In genomic region chr4:99179626-99180025, GRCh38 we compare ENCODE assay signal across 23 cellular contexts. TPM values are rescaled to one million over a fixed set of nuclear protein-coding genes. Genes with fewer than 3 reads are reported as not detected.
"Had no signal": no experiment of that assay in that cellular context is flagged by ENCODE, and none has a peak within 500 bp of the region (broad histone marks: within the 10 kb centered on the region; RNA-seq: fewer than 3 reads in every experiment).

No MANE protein-coding gene starts in this region.

- H3K9me3 ChIP-seq: vagina had no signal

- H3K4me3 ChIP-seq: tibial artery, vagina had no signal

- DNase-seq: activated CD4-positive, alpha-beta memory T cell treated with anti-CD3 and anti-CD28 coated beads for 36 hours; activated CD4-positive, alpha-beta T cell treated with anti-CD3 and anti-CD28 coated beads for 36 hours; activated CD8-positive, alpha-beta memory T cell treated with anti-CD3 and anti-CD28 coated beads, Interleukin-2, amount 10 ng/mL, durations not matched to agents 7 days and 5 days; activated gamma-delta T cell; activated T-cell treated with anti-CD3 and anti-CD28 coated beads, Interleukin-2, amount 50 U/mL, for 72 hours; cortex of kidney; effector CD4-positive, alpha-beta T cell; foreskin melanocyte; naive thymus-derived CD4-positive, alpha-beta T cell; stimulated activated CD4-positive, alpha-beta T cell treated with anti-CD3 and anti-CD28 coated beads, Interleukin-2, amount 100 ng/mL, for 48 hours; stimulated activated naive B cell treated with anti-CD40 and anti-IgM and Interleukin-4, amounts not matched to agents 10 μg/mL and 1 μg/mL and 100 μg/mL, for 72 hours; T-helper 17 cell; tibial artery had no signal

- H3K27ac ChIP-seq: parathyroid adenoma, tibial artery, vagina had no signal

- H3K27me3 Mint-ChIP-seq: activated CD8-positive, alpha-beta memory T cell treated with anti-CD3 and anti-CD28 coated beads, Interleukin-2, amount 10 ng/mL, durations not matched to agents 7 days and 5 days; brain; naive thymus-derived CD4-positive, alpha-beta T cell; stimulated activated naive B cell treated with anti-CD40 and anti-IgM and Interleukin-4, amounts not matched to agents 10 μg/mL and 1 μg/mL and 100 μg/mL, for 72 hours; T-helper 17 cell had no signal

- H3K9ac ChIP-seq: parathyroid adenoma had no signal

- H3K4me1 Mint-ChIP-seq: activated CD4-positive, alpha-beta T cell treated with anti-CD3 and anti-CD28 coated beads for 36 hours; activated CD8-positive, alpha-beta memory T cell treated with anti-CD3 and anti-CD28 coated beads, Interleukin-2, amount 10 ng/mL, durations not matched to agents 7 days and 5 days; brain; central memory CD8-positive, alpha-beta T cell; naive thymus-derived CD4-positive, alpha-beta T cell; stimulated activated naive B cell treated with anti-CD40 and anti-IgM and Interleukin-4, amounts not matched to agents 10 μg/mL and 1 μg/mL and 100 μg/mL, for 72 hours; T-helper 17 cell had no signal

- ATAC-seq: activated CD4-positive, alpha-beta T cell treated with anti-CD3 and anti-CD28 coated beads for 36 hours; activated CD8-positive, alpha-beta memory T cell treated with anti-CD3 and anti-CD28 coated beads, Interleukin-2, amount 10 ng/mL, durations not matched to agents 7 days and 5 days; activated naive CD4-positive, alpha-beta T cell treated with anti-CD3 and anti-CD28 coated beads, Interleukin-2, amount 50 U/mL, for 72 hours; activated T-cell treated with anti-CD3 and anti-CD28 coated beads, Interleukin-2, amount 50 U/mL, for 72 hours; naive thymus-derived CD4-positive, alpha-beta T cell; stimulated activated naive B cell treated with anti-CD40 and anti-IgM and Interleukin-4, amounts not matched to agents 10 μg/mL and 1 μg/mL and 100 μg/mL, for 72 hours; T-helper 17 cell had no signal

- H3K4me1 ChIP-seq: parathyroid adenoma, vagina had no signal

- H3K27ac Mint-ChIP-seq: activated CD4-positive, alpha-beta memory T cell treated with anti-CD3 and anti-CD28 coated beads for 36 hours; activated CD4-positive, alpha-beta T cell treated with anti-CD3 and anti-CD28 coated beads for 36 hours; activated CD8-positive, alpha-beta memory T cell treated with anti-CD3 and anti-CD28 coated beads, Interleukin-2, amount 10 ng/mL, durations not matched to agents 7 days and 5 days; activated naive CD4-positive, alpha-beta T cell treated with anti-CD3 and anti-CD28 coated beads, Interleukin-2, amount 50 U/mL, for 72 hours; activated T-cell treated with anti-CD3 and anti-CD28 coated beads, Interleukin-2, amount 50 U/mL, for 72 hours; naive thymus-derived CD4-positive, alpha-beta T cell; stimulated activated naive B cell treated with anti-CD40 and anti-IgM and Interleukin-4, amounts not matched to agents 10 μg/mL and 1 μg/mL and 100 μg/mL, for 72 hours; T-helper 17 cell had no signal

- H3K27me3 ChIP-seq: tibial artery, vagina had no signal

- H3K4me3 Mint-ChIP-seq: activated CD4-positive, alpha-beta memory T cell treated with anti-CD3 and anti-CD28 coated beads for 36 hours; activated CD4-positive, alpha-beta T cell treated with anti-CD3 and anti-CD28 coated beads for 36 hours; activated CD8-positive, alpha-beta memory T cell treated with anti-CD3 and anti-CD28 coated beads, Interleukin-2, amount 10 ng/mL, durations not matched to agents 7 days and 5 days; activated T-cell treated with anti-CD3 and anti-CD28 coated beads, Interleukin-2, amount 50 U/mL, for 72 hours; brain; central memory CD8-positive, alpha-beta T cell; naive thymus-derived CD4-positive, alpha-beta T cell; stimulated activated naive B cell treated with anti-CD40 and anti-IgM and Interleukin-4, amounts not matched to agents 10 μg/mL and 1 μg/mL and 100 μg/mL, for 72 hours; T-helper 17 cell had no signal

RNA-seq across cellular contexts. Expression of gene ADH4, which starts 35.5 kb away (rescaled TPM):
- total RNA-seq: activated CD4-positive, alpha-beta memory T cell treated with anti-CD3 and anti-CD28 coated beads for 36 hours; activated CD4-positive, alpha-beta T cell treated with anti-CD3 and anti-CD28 coated beads for 36 hours; activated CD8-positive, alpha-beta memory T cell treated with anti-CD3 and anti-CD28 coated beads, Interleukin-2, amount 10 ng/mL, durations not matched to agents 7 days and 5 days; activated naive CD4-positive, alpha-beta T cell treated with anti-CD3 and anti-CD28 coated beads, Interleukin-2, amount 50 U/mL, for 72 hours; activated T-cell treated with anti-CD3 and anti-CD28 coated beads, Interleukin-2, amount 50 U/mL, for 72 hours; endothelial cell of umbilical vein; fibroblast of lung; lung microvascular endothelial cell; mononuclear cell; naive thymus-derived CD4-positive, alpha-beta T cell; T-helper 17 cell had no signal
- polyA plus RNA-seq: endothelial cell of umbilical vein; naive thymus-derived CD4-positive, alpha-beta T cell had no signal

RNA-seq across cellular contexts. Expression of gene ADH6, which starts 39.4 kb away (rescaled TPM):
- total RNA-seq: activated CD4-positive, alpha-beta memory T cell treated with anti-CD3 and anti-CD28 coated beads for 36 hours; activated CD4-positive, alpha-beta T cell treated with anti-CD3 and anti-CD28 coated beads for 36 hours; activated CD8-positive, alpha-beta memory T cell treated with anti-CD3 and anti-CD28 coated beads, Interleukin-2, amount 10 ng/mL, durations not matched to agents 7 days and 5 days; activated naive CD4-positive, alpha-beta T cell treated with anti-CD3 and anti-CD28 coated beads, Interleukin-2, amount 50 U/mL, for 72 hours; activated T-cell treated with anti-CD3 and anti-CD28 coated beads, Interleukin-2, amount 50 U/mL, for 72 hours; endothelial cell of umbilical vein; lung microvascular endothelial cell; mononuclear cell; naive thymus-derived CD4-positive, alpha-beta T cell; skeletal muscle tissue; T-helper 17 cell; vagina had no signal
- polyA plus RNA-seq: endothelial cell of umbilical vein; naive thymus-derived CD4-positive, alpha-beta T cell had no signal
